10 cellular contexts compared by ENCODE assay signal in genomic region chr2:219155054-219155644, GRCh38. TPM values are rescaled to one million over a fixed set of nuclear protein-coding genes. Genes with fewer than 3 reads are reported as not detected.
A peak's percentile ranks its signal among the peaks of the same experiment; 100 is the strongest.
DNase-seq lines count a peak whose midpoint lies in the region; ATAC-seq and TF ChIP-seq lines count a peak whose summit lies in the region.
"Had no signal": no experiment of that assay in that cellular context is flagged by ENCODE, and none has a peak within 500 bp of the region (broad histone marks: within the 10 kb centered on the region; RNA-seq: fewer than 3 reads in every experiment).

No MANE protein-coding gene starts in this region.

- H3K27me3 ChIP-seq in heart left ventricle: no peaks in the 10 kb centered on the region
- H3K27me3 ChIP-seq in psoas muscle (ENCODE audit: insufficient read depth in 3 of 3, low read length in 2 of 3): no peaks in the 10 kb centered on the region

- ATAC-seq in heart left ventricle (peak in 3 of 4 donors; percentile 51 to 64 (median 61)), psoas muscle (peak in 3 of 4 donors; percentile 64 to 69 (median 66)), HG03025 (IDR thresholded peaks at IDR 0.05; ENCODE audit: low FRiP score, unreplicated experiment) (no peak), HG02884 (IDR thresholded peaks at IDR 0.05; ENCODE audit: unreplicated experiment) (no peak)

- no peak overlapping the region for H3K27ac Mint-ChIP-seq in activated T-helper 1 cell treated with anti-CD3 and anti-CD28 coated beads, Interleukin-12 subunit alpha, Interleukin-12 subunit beta, Interleukin-2, Interleukin-4 antibody, amounts not matched to agents 30 ng/mL and 10 ng/mL and 1 ng/mL, durations not matched to agents 14 hours and 24 hours and 36 hours
- H3K27ac Mint-ChIP-seq: T-helper 1 cell treated with Interleukin-12 subunit alpha and Interleukin-12 subunit beta and Interleukin-4 antibody, amounts not matched to agents 30 μg/mL and 1 μg/mL, for 36 hours had no signal

- POLR2A ChIA-PET in HEK293 (lab: Yijun Ruan, JAX): interaction anchor here (1.0 kb wide), 1 partner anchor 125 kb away, joined by 5 read pairs; no protein-coding TSS in a partner anchor

- H3K4me1 Mint-ChIP-seq in activated T-helper 1 cell treated with anti-CD3 and anti-CD28 coated beads, Interleukin-12 subunit alpha, Interleukin-12 subunit beta, Interleukin-2, Interleukin-4 antibody, amounts not matched to agents 30 ng/mL and 10 ng/mL and 1 ng/mL, durations not matched to agents 14 hours and 24 hours and 36 hours (ENCODE audit: low read depth): peaks cover 8% of the 10 kb centered on the region

- H3K9me3 ChIP-seq in HEK293 (ENCODE audit: control insufficient read depth, insufficient read depth, low read depth, low read length) (no peaks in the 10 kb centered on the region), heart left ventricle (no peaks in the 10 kb centered on the region), psoas muscle (no peaks in the 10 kb centered on the region)

- DNase-seq in D341Med (ENCODE audit: low spot score) (peak; percentile 68), NCI-H526 treated with DMSO at 0.1 percent for 48 hours (lab: John Stamatoyannopoulos, UW) (peak; percentile 57), heart left ventricle (peak in 2 of 5 donors; percentile 33), psoas muscle (no peak)
- DNase-seq in activated T-helper 1 cell treated with anti-CD3 and anti-CD28 coated beads, Interleukin-12 subunit alpha, Interleukin-12 subunit beta, Interleukin-2, Interleukin-4 antibody, amounts not matched to agents 30 ng/mL and 10 ng/mL and 1 ng/mL, durations not matched to agents 14 hours and 24 hours and 36 hours (ENCODE audit: low spot score): peak; percentile 19

- WGBS in heart left ventricle, 4 donors: 13 to 16% (median 14%) methylated on average over 4 of the region's 4 CpGs
- 11 to 22% (median 14%) methylated on average over 4 of the region's 4 CpGs for WGBS in psoas muscle, 3 donors

- TF ChIP-seq POLR2A in heart left ventricle (IDR thresholded peaks at IDR 0.05): no peak

- intact Hi-C loops in activated T-helper 1 cell treated with anti-CD3 and anti-CD28 coated beads, Interleukin-12 subunit alpha, Interleukin-12 subunit beta, Interleukin-2, Interleukin-4 antibody, amounts not matched to agents 30 ng/mL and 10 ng/mL and 1 ng/mL, durations not matched to agents 14 hours and 24 hours and 36 hours (cut with micrococcal nuclease): loop anchor here (1.0 to 10.0 kb wide), 6 partner anchors 82 to 300 kb away; partner anchors contain the start of gene WNT6
- intact Hi-C loops in heart left ventricle (cut with DNase I): loop anchor here in 9 of 10 donors (1.0 to 10.0 kb wide), 9 partner anchors 83 to 300 kb away; partner anchors contain the start of genes CRYBA2 (in 3 of the 9) and WNT6 (in 1 of the 9)
- intact Hi-C loops in psoas muscle (cut with DNase I): loop anchor here in 1 of 2 donors (2.0 kb wide), 1 partner anchor 96 kb away; no protein-coding TSS in a partner anchor

- H3K36me3 Mint-ChIP-seq in activated T-helper 1 cell treated with anti-CD3 and anti-CD28 coated beads, Interleukin-12 subunit alpha, Interleukin-12 subunit beta, Interleukin-2, Interleukin-4 antibody, amounts not matched to agents 30 ng/mL and 10 ng/mL and 1 ng/mL, durations not matched to agents 14 hours and 24 hours and 36 hours (ENCODE audit: low read depth): peaks cover 13% of the 10 kb centered on the region

- H3K9me3 Mint-ChIP-seq in activated T-helper 1 cell treated with anti-CD3 and anti-CD28 coated beads, Interleukin-12 subunit alpha, Interleukin-12 subunit beta, Interleukin-2, Interleukin-4 antibody, amounts not matched to agents 30 ng/mL and 10 ng/mL and 1 ng/mL, durations not matched to agents 14 hours and 24 hours and 36 hours: no peaks in the 10 kb centered on the region
- H3K9me3 Mint-ChIP-seq: T-helper 1 cell treated with Interleukin-12 subunit alpha and Interleukin-12 subunit beta and Interleukin-4 antibody, amounts not matched to agents 30 μg/mL and 1 μg/mL, for 36 hours had no signal

- H3K4me1 ChIP-seq in HEK293 (ENCODE audit: control insufficient read depth, insufficient read depth, low read length): 0 out of 2 replicates have a peak, but pooled peaks cover 2% of the 10 kb centered on the region
- peaks cover 0 to 9% (median 6%) of the 10 kb centered on the region in 12 donors for H3K4me1 ChIP-seq in heart left ventricle
- peaks cover 5% of the 10 kb centered on the region for H3K4me1 ChIP-seq in psoas muscle

- no peak overlapping the region for H3K27ac ChIP-seq in HEK293 (ENCODE audit: extremely low read depth, low read depth, low read length)
- no peak overlapping the region for H3K27ac ChIP-seq in heart left ventricle
- H3K27ac ChIP-seq in psoas muscle: no peak overlapping the region
- H3K27ac ChIP-seq: skin epidermis had no signal

- no peaks in the 10 kb centered on the region for H3K27me3 Mint-ChIP-seq in activated T-helper 1 cell treated with anti-CD3 and anti-CD28 coated beads, Interleukin-12 subunit alpha, Interleukin-12 subunit beta, Interleukin-2, Interleukin-4 antibody, amounts not matched to agents 30 ng/mL and 10 ng/mL and 1 ng/mL, durations not matched to agents 14 hours and 24 hours and 36 hours (ENCODE audit: insufficient read depth)

- TF ChIP-seq CTCF in HEK293 (tag by site-specific recombination; IDR thresholded peaks at IDR 0.05) (no peak), heart left ventricle (IDR thresholded peaks at IDR 0.05) (peak; percentile 49 to 76 (median 64)), psoas muscle (IDR thresholded peaks at IDR 0.05) (peak; percentile 63)

- H3K36me3 ChIP-seq in HEK293 (ENCODE audit: control insufficient read depth in 2 of 2, insufficient read depth in 1 of 2, low read length in 2 of 2) (peaks cover 6 to 29% of the 10 kb centered on the region in 2 experiments), heart left ventricle (peaks cover 0 to 63% (median 49%) of the 10 kb centered on the region in 9 donors), psoas muscle (ENCODE audit: insufficient read depth in 1 of 2, low read depth in 1 of 2) (peaks cover 0 to 65% of the 10 kb centered on the region in 2 donors)

- H3K4me3 ChIP-seq in HEK293 (ENCODE audit: low read depth, low read length) (no peak overlapping the region), heart left ventricle (no peak overlapping the region), psoas muscle (no peak overlapping the region)
- H3K4me3 ChIP-seq: skin epidermis had no signal

- CTCF ChIA-PET in HEK293 (lab: Yijun Ruan, JAX): interaction anchor here (0.6 to 9.1 kb wide), 53 partner anchors 9 to 882 kb away, joined by 3 to 123 read pairs (median 5); partner anchors contain the start of genes CNPPD1 and IHH

- no peak overlapping the region for H3K4me3 Mint-ChIP-seq in activated T-helper 1 cell treated with anti-CD3 and anti-CD28 coated beads, Interleukin-12 subunit alpha, Interleukin-12 subunit beta, Interleukin-2, Interleukin-4 antibody, amounts not matched to agents 30 ng/mL and 10 ng/mL and 1 ng/mL, durations not matched to agents 14 hours and 24 hours and 36 hours
- H3K4me3 Mint-ChIP-seq: T-helper 1 cell treated with Interleukin-12 subunit alpha and Interleukin-12 subunit beta and Interleukin-4 antibody, amounts not matched to agents 30 μg/mL and 1 μg/mL, for 36 hours had no signal

RNA-seq across cellular contexts. Expression of gene NHEJ1, which starts 5.5 kb away (rescaled TPM):
- total RNA-seq in activated T-helper 1 cell treated with anti-CD3 and anti-CD28 coated beads, Interleukin-12 subunit alpha, Interleukin-12 subunit beta, Interleukin-2, Interleukin-4 antibody, amounts not matched to agents 30 ng/mL and 10 ng/mL and 1 ng/mL, durations not matched to agents 14 hours and 24 hours and 36 hours: 18.1 and 20.7 TPM in 2 replicates
- total RNA-seq in heart left ventricle (10 to 100 TPM in 1 of 9 donors, 1 to 10 TPM in 8; 4.6 to 13.2 (median 8.0) TPM), psoas muscle (10 to 100 TPM; 11.5 to 18.5 (median 13.4) TPM)
- polyA plus RNA-seq in heart left ventricle (10 to 100 TPM in 1 of 2 donors, 1 to 10 TPM in 1; 3.7 to 17.0 TPM), psoas muscle (10 to 100 TPM; 10.7 to 20.5 (median 15.5) TPM)

RNA-seq across cellular contexts. Expression of gene SLC23A3, which starts 14.7 kb away (rescaled TPM):
- total RNA-seq in activated T-helper 1 cell treated with anti-CD3 and anti-CD28 coated beads, Interleukin-12 subunit alpha, Interleukin-12 subunit beta, Interleukin-2, Interleukin-4 antibody, amounts not matched to agents 30 ng/mL and 10 ng/mL and 1 ng/mL, durations not matched to agents 14 hours and 24 hours and 36 hours: 1.8 and 1.9 TPM in 2 replicates
- under 1 TPM in 8 of 9 donors, not detected in 1; 0.12 to 0.92 (median 0.44) TPM for total RNA-seq in heart left ventricle
- polyA plus RNA-seq in heart left ventricle: under 1 TPM; 0.17 to 0.84 TPM
- total RNA-seq in psoas muscle: under 1 TPM in 3 of 4 donors, not detected in 1; 0.12 to 0.86 (median 0.16) TPM
- polyA plus RNA-seq in psoas muscle: under 1 TPM; 0.09 to 0.25 (median 0.10) TPM

RNA-seq across cellular contexts. Expression of gene CNPPD1, which starts 21.6 kb away (rescaled TPM):
- 69.8 and 72.2 TPM in 2 replicates for total RNA-seq in activated T-helper 1 cell treated with anti-CD3 and anti-CD28 coated beads, Interleukin-12 subunit alpha, Interleukin-12 subunit beta, Interleukin-2, Interleukin-4 antibody, amounts not matched to agents 30 ng/mL and 10 ng/mL and 1 ng/mL, durations not matched to agents 14 hours and 24 hours and 36 hours
- 10 to 100 TPM; 40.1 to 81.8 (median 57.2) TPM for total RNA-seq in heart left ventricle
- 100 to 1,000 TPM in 1 of 2 donors, 10 to 100 TPM in 1; 37.3 to 118 TPM for polyA plus RNA-seq in heart left ventricle
- total RNA-seq in psoas muscle: 10 to 100 TPM; 58.5 to 76.0 (median 70.0) TPM
- 10 to 100 TPM; 71.0 to 81.5 (median 72.7) TPM for polyA plus RNA-seq in psoas muscle

RNA-seq across cellular contexts. Expression of gene RETREG2, which starts 22.9 kb away (rescaled TPM):
- 58.4 and 61.5 TPM in 2 replicates for total RNA-seq in activated T-helper 1 cell treated with anti-CD3 and anti-CD28 coated beads, Interleukin-12 subunit alpha, Interleukin-12 subunit beta, Interleukin-2, Interleukin-4 antibody, amounts not matched to agents 30 ng/mL and 10 ng/mL and 1 ng/mL, durations not matched to agents 14 hours and 24 hours and 36 hours
- total RNA-seq in heart left ventricle (10 to 100 TPM; 28.3 to 55.8 (median 38.2) TPM), psoas muscle (10 to 100 TPM; 28.1 to 38.1 (median 37.1) TPM)
- polyA plus RNA-seq in heart left ventricle (10 to 100 TPM; 13.4 to 56.0 TPM), psoas muscle (10 to 100 TPM; 36.5 to 71.4 (median 62.2) TPM)

RNA-seq across cellular contexts. Expression of gene ZFAND2B, which starts 51.4 kb away (rescaled TPM):
- 35.0 and 41.3 TPM in 2 replicates for total RNA-seq in activated T-helper 1 cell treated with anti-CD3 and anti-CD28 coated beads, Interleukin-12 subunit alpha, Interleukin-12 subunit beta, Interleukin-2, Interleukin-4 antibody, amounts not matched to agents 30 ng/mL and 10 ng/mL and 1 ng/mL, durations not matched to agents 14 hours and 24 hours and 36 hours
- total RNA-seq in heart left ventricle: 10 to 100 TPM; 13.9 to 32.3 (median 23.5) TPM
- polyA plus RNA-seq in heart left ventricle: 10 to 100 TPM; 17.6 to 35.7 TPM
- total RNA-seq in psoas muscle: 10 to 100 TPM; 19.0 to 26.6 (median 22.1) TPM
- 10 to 100 TPM; 22.4 to 46.2 (median 32.6) TPM for polyA plus RNA-seq in psoas muscle

Comparison
In these comparisons a context has a peak if more than half of its experiments do, and no peak if none do; other contexts are left out.
1. DNase-seq: peak in D341Med (single experiment), NCI-H526 treated with DMSO at 0.1 percent for 48 hours (single experiment) and activated T-helper 1 cell treated with anti-CD3 and anti-CD28 coated beads, Interleukin-12 subunit alpha, Interleukin-12 subunit beta, Interleukin-2, Interleukin-4 antibody, amounts not matched to agents 30 ng/mL and 10 ng/mL and 1 ng/mL, durations not matched to agents 14 hours and 24 hours and 36 hours (single experiment); none in psoas muscle (0 of 2).
2. ATAC-seq: peak in heart left ventricle (3 of 4) and psoas muscle (3 of 4); none in HG03025 (single experiment) and HG02884 (single experiment).